25 cellular contexts compared by ENCODE assay signal in genomic region chr11:35930466-35930865, GRCh38.
"Had no signal": no experiment of that assay in that cellular context is flagged by ENCODE, and none has a peak within 500 bp of the region (broad histone marks: within the 10 kb centered on the region; RNA-seq: fewer than 3 reads in every experiment).

No MANE protein-coding gene starts in this region.

- H3K9me3 ChIP-seq: psoas muscle, right lobe of liver, thyroid gland, uterus had no signal

- H3K36me3 ChIP-seq: neural progenitor cell, ovary, right lobe of liver, sigmoid colon, stomach, thoracic aorta, thyroid gland, tibial nerve, upper lobe of left lung, uterus had no signal

- H3K4me2 ChIP-seq: neural progenitor cell had no signal

- FAIRE-seq: small intestine had no signal

- DNase-seq: natural killer cell; occipital lobe; ovary; posterior cingulate gyrus; psoas muscle; right cardiac atrium; right lobe of liver; sigmoid colon; small intestine; stimulated activated CD4-positive, alpha-beta T cell treated with anti-CD3 and anti-CD28 coated beads, Interleukin-15, amount 100 ng/mL, for 24 hours; stimulated activated CD4-positive, alpha-beta T cell treated with anti-CD3 and anti-CD28 coated beads, Interleukin-2, amount 100 ng/mL, for 24 hours; stimulated activated CD4-positive, alpha-beta T cell treated with anti-CD3 and anti-CD28 coated beads, Interleukin-2, amount 100 ng/mL, for 48 hours; stimulated activated CD4-positive, alpha-beta T cell treated with anti-CD3 and anti-CD28 coated beads, Interleukin-4, amount 100 ng/mL, for 24 hours; stimulated activated naive B cell treated with anti-CD40 and anti-IgM and Interleukin-4, amounts not matched to agents 10 μg/mL and 1 μg/mL and 100 μg/mL, for 72 hours; stimulated activated naive CD4-positive, alpha-beta T cell treated with Interleukin-2 at 50 U/mL for 16 hours; stomach; thyroid gland; trophoblast cell; upper lobe of left lung; uterus had no signal

- H3K79me2 ChIP-seq: parathyroid adenoma had no signal

- ATAC-seq: natural killer cell; psoas muscle; right cardiac atrium; right lobe of liver; stimulated activated effector memory CD8-positive, alpha-beta T cell treated with anti-CD3 and anti-CD28 coated beads, Interleukin-12 subunit alpha, Interleukin-12 subunit beta, amount 100 ng/mL, for 72 hours; stimulated activated naive B cell treated with anti-CD40 and anti-IgM and Interleukin-4, amounts not matched to agents 10 μg/mL and 1 μg/mL and 100 μg/mL, for 72 hours had no signal

- H2AFZ ChIP-seq: neural progenitor cell, parathyroid adenoma had no signal

- H3K9ac ChIP-seq: neural progenitor cell, parathyroid adenoma had no signal

- H3K4me1 ChIP-seq: parathyroid adenoma, uterus had no signal

- H3K27ac ChIP-seq: neural progenitor cell, ovary, parathyroid adenoma, psoas muscle, right lobe of liver, sigmoid colon, stomach, thoracic aorta, thyroid gland, tibial nerve, upper lobe of left lung, uterus had no signal

- H3K27me3 ChIP-seq: neural progenitor cell, ovary, right lobe of liver, stomach, thyroid gland, tibial nerve, upper lobe of left lung, uterus had no signal

- H3K4me3 ChIP-seq: neural progenitor cell, ovary, psoas muscle, right lobe of liver, sigmoid colon, stomach, thoracic aorta, thyroid gland, tibial nerve, upper lobe of left lung, uterus had no signal
